ENCODE assay signal across 1 cellular context in the genomic region with DNA sequence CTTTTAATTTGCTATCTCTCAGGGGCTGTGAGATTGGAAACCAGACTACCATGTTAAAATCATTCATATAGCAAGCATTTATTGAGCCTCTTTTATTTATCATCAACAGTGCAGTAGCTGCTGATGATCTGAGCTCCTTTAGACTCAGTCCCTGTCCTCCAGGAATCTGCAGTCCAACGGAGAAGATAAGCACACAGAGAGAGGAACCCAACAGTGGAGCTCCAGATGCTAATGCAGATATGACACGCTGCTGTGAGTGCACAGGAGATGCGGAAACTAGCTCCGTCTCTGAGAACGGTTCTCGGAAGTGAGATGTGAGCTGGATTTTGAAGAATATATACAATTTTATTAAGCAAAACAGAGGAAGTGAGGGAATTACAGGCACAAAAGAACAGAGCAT.
TF ChIP-seq lines count a peak whose summit lies in the region.

No MANE protein-coding gene starts in this region.

TF ChIP-seq in K562, 482 proteins besides CTCF, POLR2A, EP300 and RAD21 (continued from another document and continues in another):
- TF ChIP-seq, protein P1, sequence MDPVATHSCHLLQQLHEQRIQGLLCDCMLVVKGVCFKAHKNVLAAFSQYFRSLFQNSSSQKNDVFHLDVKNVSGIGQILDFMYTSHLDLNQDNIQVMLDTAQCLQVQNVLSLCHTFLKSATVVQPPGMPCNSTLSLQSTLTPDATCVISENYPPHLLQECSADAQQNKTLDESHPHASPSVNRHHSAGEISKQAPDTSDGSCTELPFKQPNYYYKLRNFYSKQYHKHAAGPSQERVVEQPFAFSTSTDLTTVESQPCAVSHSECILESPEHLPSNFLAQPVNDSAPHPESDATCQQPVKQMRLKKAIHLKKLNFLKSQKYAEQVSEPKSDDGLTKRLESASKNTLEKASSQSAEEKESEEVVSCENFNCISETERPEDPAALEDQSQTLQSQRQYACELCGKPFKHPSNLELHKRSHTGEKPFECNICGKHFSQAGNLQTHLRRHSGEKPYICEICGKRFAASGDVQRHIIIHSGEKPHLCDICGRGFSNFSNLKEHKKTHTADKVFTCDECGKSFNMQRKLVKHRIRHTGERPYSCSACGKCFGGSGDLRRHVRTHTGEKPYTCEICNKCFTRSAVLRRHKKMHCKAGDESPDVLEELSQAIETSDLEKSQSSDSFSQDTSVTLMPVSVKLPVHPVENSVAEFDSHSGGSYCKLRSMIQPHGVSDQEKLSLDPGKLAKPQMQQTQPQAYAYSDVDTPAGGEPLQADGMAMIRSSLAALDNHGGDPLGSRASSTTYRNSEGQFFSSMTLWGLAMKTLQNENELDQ (CRISPR knock-in tag; IDR thresholded peaks at IDR 0.05; ENCODE audit: borderline replicate concordance): no peak
- TF ChIP-seq, protein P2, sequence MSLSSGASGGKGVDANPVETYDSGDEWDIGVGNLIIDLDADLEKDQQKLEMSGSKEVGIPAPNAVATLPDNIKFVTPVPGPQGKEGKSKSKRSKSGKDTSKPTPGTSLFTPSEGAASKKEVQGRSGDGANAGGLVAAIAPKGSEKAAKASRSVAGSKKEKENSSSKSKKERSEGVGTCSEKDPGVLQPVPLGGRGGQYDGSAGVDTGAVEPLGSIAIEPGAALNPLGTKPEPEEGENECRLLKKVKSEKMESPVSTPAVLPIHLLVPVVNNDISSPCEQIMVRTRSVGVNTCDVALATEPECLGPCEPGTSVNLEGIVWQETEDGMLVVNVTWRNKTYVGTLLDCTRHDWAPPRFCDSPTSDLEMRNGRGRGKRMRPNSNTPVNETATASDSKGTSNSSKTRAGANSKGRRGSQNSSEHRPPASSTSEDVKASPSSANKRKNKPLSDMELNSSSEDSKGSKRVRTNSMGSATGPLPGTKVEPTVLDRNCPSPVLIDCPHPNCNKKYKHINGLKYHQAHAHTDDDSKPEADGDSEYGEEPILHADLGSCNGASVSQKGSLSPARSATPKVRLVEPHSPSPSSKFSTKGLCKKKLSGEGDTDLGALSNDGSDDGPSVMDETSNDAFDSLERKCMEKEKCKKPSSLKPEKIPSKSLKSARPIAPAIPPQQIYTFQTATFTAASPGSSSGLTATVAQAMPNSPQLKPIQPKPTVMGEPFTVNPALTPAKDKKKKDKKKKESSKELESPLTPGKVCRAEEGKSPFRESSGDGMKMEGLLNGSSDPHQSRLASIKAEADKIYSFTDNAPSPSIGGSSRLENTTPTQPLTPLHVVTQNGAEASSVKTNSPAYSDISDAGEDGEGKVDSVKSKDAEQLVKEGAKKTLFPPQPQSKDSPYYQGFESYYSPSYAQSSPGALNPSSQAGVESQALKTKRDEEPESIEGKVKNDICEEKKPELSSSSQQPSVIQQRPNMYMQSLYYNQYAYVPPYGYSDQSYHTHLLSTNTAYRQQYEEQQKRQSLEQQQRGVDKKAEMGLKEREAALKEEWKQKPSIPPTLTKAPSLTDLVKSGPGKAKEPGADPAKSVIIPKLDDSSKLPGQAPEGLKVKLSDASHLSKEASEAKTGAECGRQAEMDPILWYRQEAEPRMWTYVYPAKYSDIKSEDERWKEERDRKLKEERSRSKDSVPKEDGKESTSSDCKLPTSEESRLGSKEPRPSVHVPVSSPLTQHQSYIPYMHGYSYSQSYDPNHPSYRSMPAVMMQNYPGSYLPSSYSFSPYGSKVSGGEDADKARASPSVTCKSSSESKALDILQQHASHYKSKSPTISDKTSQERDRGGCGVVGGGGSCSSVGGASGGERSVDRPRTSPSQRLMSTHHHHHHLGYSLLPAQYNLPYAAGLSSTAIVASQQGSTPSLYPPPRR (CRISPR knock-in tag; IDR thresholded peaks at IDR 0.05; ENCODE audit: borderline replicate concordance): no peak
- TF ChIP-seq, protein P3, sequence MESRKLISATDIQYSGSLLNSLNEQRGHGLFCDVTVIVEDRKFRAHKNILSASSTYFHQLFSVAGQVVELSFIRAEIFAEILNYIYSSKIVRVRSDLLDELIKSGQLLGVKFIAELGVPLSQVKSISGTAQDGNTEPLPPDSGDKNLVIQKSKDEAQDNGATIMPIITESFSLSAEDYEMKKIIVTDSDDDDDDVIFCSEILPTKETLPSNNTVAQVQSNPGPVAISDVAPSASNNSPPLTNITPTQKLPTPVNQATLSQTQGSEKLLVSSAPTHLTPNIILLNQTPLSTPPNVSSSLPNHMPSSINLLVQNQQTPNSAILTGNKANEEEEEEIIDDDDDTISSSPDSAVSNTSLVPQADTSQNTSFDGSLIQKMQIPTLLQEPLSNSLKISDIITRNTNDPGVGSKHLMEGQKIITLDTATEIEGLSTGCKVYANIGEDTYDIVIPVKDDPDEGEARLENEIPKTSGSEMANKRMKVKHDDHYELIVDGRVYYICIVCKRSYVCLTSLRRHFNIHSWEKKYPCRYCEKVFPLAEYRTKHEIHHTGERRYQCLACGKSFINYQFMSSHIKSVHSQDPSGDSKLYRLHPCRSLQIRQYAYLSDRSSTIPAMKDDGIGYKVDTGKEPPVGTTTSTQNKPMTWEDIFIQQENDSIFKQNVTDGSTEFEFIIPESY (CRISPR knock-in tag; IDR thresholded peaks at IDR 0.05): no peak
- peak; percentile 37; the same call in 1 of the 2 replicates for TF ChIP-seq ELF4 (CRISPR knock-in tag; IDR thresholded peaks at IDR 0.05)
- TF ChIP-seq PHTF2 (CRISPR knock-in tag; IDR thresholded peaks at IDR 0.05): no peak
- TF ChIP-seq, protein P4, sequence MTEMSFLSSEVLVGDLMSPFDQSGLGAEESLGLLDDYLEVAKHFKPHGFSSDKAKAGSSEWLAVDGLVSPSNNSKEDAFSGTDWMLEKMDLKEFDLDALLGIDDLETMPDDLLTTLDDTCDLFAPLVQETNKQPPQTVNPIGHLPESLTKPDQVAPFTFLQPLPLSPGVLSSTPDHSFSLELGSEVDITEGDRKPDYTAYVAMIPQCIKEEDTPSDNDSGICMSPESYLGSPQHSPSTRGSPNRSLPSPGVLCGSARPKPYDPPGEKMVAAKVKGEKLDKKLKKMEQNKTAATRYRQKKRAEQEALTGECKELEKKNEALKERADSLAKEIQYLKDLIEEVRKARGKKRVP (CRISPR knock-in tag; IDR thresholded peaks at IDR 0.05): peak; percentile 50; the same call in 1 of the 2 replicates
- TF ChIP-seq CREM (IDR thresholded peaks at IDR 0.05; ENCODE audit: low read depth): peak; percentile 94
- TF ChIP-seq, protein P5, sequence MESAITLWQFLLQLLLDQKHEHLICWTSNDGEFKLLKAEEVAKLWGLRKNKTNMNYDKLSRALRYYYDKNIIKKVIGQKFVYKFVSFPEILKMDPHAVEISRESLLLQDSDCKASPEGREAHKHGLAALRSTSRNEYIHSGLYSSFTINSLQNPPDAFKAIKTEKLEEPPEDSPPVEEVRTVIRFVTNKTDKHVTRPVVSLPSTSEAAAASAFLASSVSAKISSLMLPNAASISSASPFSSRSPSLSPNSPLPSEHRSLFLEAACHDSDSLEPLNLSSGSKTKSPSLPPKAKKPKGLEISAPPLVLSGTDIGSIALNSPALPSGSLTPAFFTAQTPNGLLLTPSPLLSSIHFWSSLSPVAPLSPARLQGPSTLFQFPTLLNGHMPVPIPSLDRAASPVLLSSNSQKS (CRISPR knock-in tag; IDR thresholded peaks at IDR 0.05): no peak
- no peak for TF ChIP-seq ZC3H11A (IDR thresholded peaks at IDR 0.05; ENCODE audit: low read depth, low read length)
- TF ChIP-seq, protein P6, sequence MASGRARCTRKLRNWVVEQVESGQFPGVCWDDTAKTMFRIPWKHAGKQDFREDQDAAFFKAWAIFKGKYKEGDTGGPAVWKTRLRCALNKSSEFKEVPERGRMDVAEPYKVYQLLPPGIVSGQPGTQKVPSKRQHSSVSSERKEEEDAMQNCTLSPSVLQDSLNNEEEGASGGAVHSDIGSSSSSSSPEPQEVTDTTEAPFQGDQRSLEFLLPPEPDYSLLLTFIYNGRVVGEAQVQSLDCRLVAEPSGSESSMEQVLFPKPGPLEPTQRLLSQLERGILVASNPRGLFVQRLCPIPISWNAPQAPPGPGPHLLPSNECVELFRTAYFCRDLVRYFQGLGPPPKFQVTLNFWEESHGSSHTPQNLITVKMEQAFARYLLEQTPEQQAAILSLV (tag; IDR thresholded peaks at IDR 0.05): no peak
- TF ChIP-seq, protein P7, sequence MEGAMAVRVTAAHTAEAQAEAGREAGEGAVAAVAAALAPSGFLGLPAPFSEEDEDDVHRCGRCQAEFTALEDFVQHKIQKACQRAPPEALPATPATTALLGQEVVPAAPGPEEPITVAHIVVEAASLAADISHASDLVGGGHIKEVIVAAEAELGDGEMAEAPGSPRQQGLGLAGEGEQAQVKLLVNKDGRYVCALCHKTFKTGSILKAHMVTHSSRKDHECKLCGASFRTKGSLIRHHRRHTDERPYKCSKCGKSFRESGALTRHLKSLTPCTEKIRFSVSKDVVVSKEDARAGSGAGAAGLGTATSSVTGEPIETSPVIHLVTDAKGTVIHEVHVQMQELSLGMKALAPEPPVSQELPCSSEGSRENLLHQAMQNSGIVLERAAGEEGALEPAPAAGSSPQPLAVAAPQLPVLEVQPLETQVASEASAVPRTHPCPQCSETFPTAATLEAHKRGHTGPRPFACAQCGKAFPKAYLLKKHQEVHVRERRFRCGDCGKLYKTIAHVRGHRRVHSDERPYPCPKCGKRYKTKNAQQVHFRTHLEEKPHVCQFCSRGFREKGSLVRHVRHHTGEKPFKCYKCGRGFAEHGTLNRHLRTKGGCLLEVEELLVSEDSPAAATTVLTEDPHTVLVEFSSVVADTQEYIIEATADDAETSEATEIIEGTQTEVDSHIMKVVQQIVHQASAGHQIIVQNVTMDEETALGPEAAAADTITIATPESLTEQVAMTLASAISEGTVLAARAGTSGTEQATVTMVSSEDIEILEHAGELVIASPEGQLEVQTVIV (CRISPR knock-in tag; IDR thresholded peaks at IDR 0.05; ENCODE audit: borderline replicate concordance): no peak
- TF ChIP-seq ZNF143 (CRISPR knock-in tag; IDR thresholded peaks at IDR 0.05): no peak
- TF ChIP-seq ZSCAN32 (CRISPR knock-in tag; IDR thresholded peaks at IDR 0.05): no peak
- TF ChIP-seq HMG20A (CRISPR knock-in tag; conservative IDR thresholded peaks at IDR 0.05): no peak
- TF ChIP-seq HINFP (tag; conservative IDR thresholded peaks at IDR 0.05; ENCODE audit: low read depth): no peak
- no peak for TF ChIP-seq HSF4 (CRISPR knock-in tag; IDR thresholded peaks at IDR 0.05; ENCODE audit: borderline replicate concordance)
- TF ChIP-seq TRIM24 (IDR thresholded peaks at IDR 0.05): peak; percentile 89 to 94
- TF ChIP-seq HNRNPK (IDR thresholded peaks at IDR 0.05; ENCODE audit: low read depth, low read length, poor library complexity, severe bottlenecking): no peak
- TF ChIP-seq ZBTB9 (CRISPR knock-in tag; IDR thresholded peaks at IDR 0.05): no peak
- no peak for TF ChIP-seq THRAP3 (IDR thresholded peaks at IDR 0.05; ENCODE audit: borderline replicate concordance)
- TF ChIP-seq, protein P8, sequence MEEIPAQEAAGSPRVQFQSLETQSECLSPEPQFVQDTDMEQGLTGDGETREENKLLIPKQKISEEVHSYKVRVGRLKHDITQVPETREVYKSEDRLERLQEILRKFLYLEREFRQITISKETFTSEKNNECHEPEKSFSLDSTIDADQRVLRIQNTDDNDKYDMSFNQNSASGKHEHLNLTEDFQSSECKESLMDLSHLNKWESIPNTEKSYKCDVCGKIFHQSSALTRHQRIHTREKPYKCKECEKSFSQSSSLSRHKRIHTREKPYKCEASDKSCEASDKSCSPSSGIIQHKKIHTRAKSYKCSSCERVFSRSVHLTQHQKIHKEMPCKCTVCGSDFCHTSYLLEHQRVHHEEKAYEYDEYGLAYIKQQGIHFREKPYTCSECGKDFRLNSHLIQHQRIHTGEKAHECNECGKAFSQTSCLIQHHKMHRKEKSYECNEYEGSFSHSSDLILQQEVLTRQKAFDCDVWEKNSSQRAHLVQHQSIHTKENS (CRISPR knock-in tag; IDR thresholded peaks at IDR 0.05): no peak
- no peak for TF ChIP-seq POLR3A (IDR thresholded peaks at IDR 0.05; ENCODE audit: borderline replicate concordance, extremely low read depth, insufficient read depth, insufficient read length)
- no peak for TF ChIP-seq RBM25 (IDR thresholded peaks at IDR 0.05; ENCODE audit: low read depth, low read length, severe bottlenecking)
- no peak for TF ChIP-seq ZZZ3 (IDR thresholded peaks at IDR 0.05)
- TF ChIP-seq POLR2H (tag; IDR thresholded peaks at IDR 0.05; ENCODE audit: low read depth): no peak; the same call in 1 of the 2 replicates
- TF ChIP-seq NFYB (IDR thresholded peaks at IDR 0.05; ENCODE audit: extremely low read depth, insufficient read length): no peak
- 0 out of 4 replicates have a peak, but pooled peaks of 1 of the 2 experiments have one; percentile 18 for TF ChIP-seq FOXK2 (conservative IDR thresholded peaks at IDR 0.05 in 1 of 2, IDR thresholded peaks at IDR 0.05 in 1 of 2; ENCODE audit: low read depth in 2 of 2)
- TF ChIP-seq KLF13 (tag; IDR thresholded peaks at IDR 0.05; ENCODE audit: borderline replicate concordance, low read depth): no peak
- no peak for TF ChIP-seq ZNF76 (CRISPR knock-in tag; IDR thresholded peaks at IDR 0.05; ENCODE audit: borderline replicate concordance)
- TF ChIP-seq, protein P9, sequence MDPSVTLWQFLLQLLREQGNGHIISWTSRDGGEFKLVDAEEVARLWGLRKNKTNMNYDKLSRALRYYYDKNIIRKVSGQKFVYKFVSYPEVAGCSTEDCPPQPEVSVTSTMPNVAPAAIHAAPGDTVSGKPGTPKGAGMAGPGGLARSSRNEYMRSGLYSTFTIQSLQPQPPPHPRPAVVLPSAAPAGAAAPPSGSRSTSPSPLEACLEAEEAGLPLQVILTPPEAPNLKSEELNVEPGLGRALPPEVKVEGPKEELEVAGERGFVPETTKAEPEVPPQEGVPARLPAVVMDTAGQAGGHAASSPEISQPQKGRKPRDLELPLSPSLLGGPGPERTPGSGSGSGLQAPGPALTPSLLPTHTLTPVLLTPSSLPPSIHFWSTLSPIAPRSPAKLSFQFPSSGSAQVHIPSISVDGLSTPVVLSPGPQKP (CRISPR knock-in tag; IDR thresholded peaks at IDR 0.05): no peak
- TF ChIP-seq FOXM1 (IDR thresholded peaks at IDR 0.05; ENCODE audit: low read depth): peak; percentile 93
- no peak for TF ChIP-seq FOXM1 (CRISPR knock-in tag; IDR thresholded peaks at IDR 0.05; ENCODE audit: low read depth)
- peak; percentile 94; the same call in 1 of the 2 replicates for TF ChIP-seq CC2D1A (IDR thresholded peaks at IDR 0.05)
- TF ChIP-seq TCF15 (CRISPR knock-in tag; IDR thresholded peaks at IDR 0.05): no peak
- no peak for TF ChIP-seq FOXA1 (IDR thresholded peaks at IDR 0.05; ENCODE audit: borderline replicate concordance)
